Comparison of ENCODE assay signal across 24 cellular contexts in the genomic region with DNA sequence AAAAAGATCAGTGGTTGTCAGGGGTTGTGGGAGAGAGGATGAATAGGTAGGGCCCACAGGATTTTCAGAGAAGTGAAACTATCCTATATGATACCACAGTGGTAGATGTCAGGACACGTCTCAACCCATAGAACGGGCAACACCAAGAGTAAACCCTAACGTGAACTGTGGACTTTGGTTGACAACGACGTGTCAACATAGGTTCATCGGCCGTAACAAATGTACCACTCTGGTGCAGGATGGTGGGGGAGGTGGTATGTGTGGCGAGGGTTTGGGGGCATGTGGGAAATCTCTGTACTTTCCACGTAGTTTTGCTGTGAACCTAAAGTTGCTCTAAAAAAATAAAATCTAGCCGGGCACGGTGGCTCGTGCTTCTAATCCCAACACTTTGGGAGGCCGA.
"Had no signal": no experiment of that assay in that cellular context is flagged by ENCODE, and none has a peak within 500 bp of the region (broad histone marks: within the 10 kb centered on the region; RNA-seq: fewer than 3 reads in every experiment).

No MANE protein-coding gene starts in this region.

- H3K27ac Mint-ChIP-seq: activated naive CD4-positive, alpha-beta T cell treated with anti-CD3 and anti-CD28 coated beads, Interleukin-2, amount 10 ng/mL, durations not matched to agents 7 days and 5 days; natural killer cell treated with Interleukin-12 subunit alpha and Interleukin-12 subunit beta and Interleukin-15 and Interleukin-18, amount 100 ng/mL, for 72 hours; stimulated activated naive CD8-positive, alpha-beta T cell treated with anti-CD3 and anti-CD28 coated beads, Interleukin-15, Interleukin-2, amounts not matched to agents 100 ng/mL and 50 ng/mL, for 24 hours had no signal

- H3K36me3 ChIP-seq: neutrophil, ovary, prostate gland, right atrium auricular region, tibial nerve had no signal

- ATAC-seq: body of pancreas; esophagus mucosa; left ventricle myocardium superior; natural killer cell treated with Interleukin-12 subunit alpha and Interleukin-12 subunit beta and Interleukin-15 and Interleukin-18, amount 100 ng/mL, for 72 hours had no signal

- H3K9me3 ChIP-seq: body of pancreas, neutrophil, ovary, prostate gland had no signal

- FAIRE-seq: endothelial cell of umbilical vein had no signal

- H3K27me3 ChIP-seq: body of pancreas, ovary, right atrium auricular region had no signal

- H3K4me3 ChIP-seq: body of pancreas, ovary, prostate gland, right atrium auricular region, tibial nerve had no signal

- H3K36me3 Mint-ChIP-seq: activated naive CD4-positive, alpha-beta T cell treated with anti-CD3 and anti-CD28 coated beads, Interleukin-2, amount 10 ng/mL, durations not matched to agents 7 days and 5 days had no signal

- H3K27ac ChIP-seq: body of pancreas, neutrophil, ovary, prostate gland, right atrium auricular region, tibial nerve had no signal

- H3K4me1 ChIP-seq: prostate gland had no signal

- H3K4me3 Mint-ChIP-seq: activated naive CD4-positive, alpha-beta T cell treated with anti-CD3 and anti-CD28 coated beads, Interleukin-2, amount 10 ng/mL, durations not matched to agents 7 days and 5 days; natural killer cell treated with Interleukin-12 subunit alpha and Interleukin-12 subunit beta and Interleukin-15 and Interleukin-18, amount 100 ng/mL, for 72 hours; stimulated activated naive CD8-positive, alpha-beta T cell treated with anti-CD3 and anti-CD28 coated beads, Interleukin-15, Interleukin-2, amounts not matched to agents 100 ng/mL and 50 ng/mL, for 24 hours had no signal

- DNase-seq: activated CD4-positive, alpha-beta T cell treated with anti-CD3 and anti-CD28 coated beads for 4 hours; activated CD4-positive, alpha-beta T cell treated with anti-CD3 and anti-CD28 coated beads, Interleukin-2, amount 50 U/mL, for 48 hours; activated CD4-positive, CD25-positive, alpha-beta regulatory T cell; activated effector memory CD4-positive, alpha-beta T cell treated with Interleukin-2 at 50 U/mL for 16 hours; activated naive CD4-positive, alpha-beta T cell treated with anti-CD3 and anti-CD28 coated beads, Interleukin-2, amount 10 ng/mL, durations not matched to agents 7 days and 5 days; activated T-cell treated with anti-CD3 and anti-CD28 coated beads, Interleukin-2, amount 50 U/mL, for 48 hours; amygdala; body of pancreas; caudate nucleus; effector memory CD4-positive, alpha-beta T cell; foreskin melanocyte; hippocampal formation; left ventricle myocardium superior; stimulated activated CD4-positive, alpha-beta T cell treated with anti-CD3 and anti-CD28 coated beads, Interleukin-4, amount 100 ng/mL, for 24 hours; T-helper 9 cell had no signal
